16 cellular contexts compared by ENCODE assay signal in genomic region chr9:108417726-108418125, GRCh38.
A peak's percentile ranks its signal among the peaks of the same experiment; 100 is the strongest.
DNase-seq lines count a peak whose midpoint lies in the region; ATAC-seq and TF ChIP-seq lines count a peak whose summit lies in the region.
"Had no signal": no experiment of that assay in that cellular context is flagged by ENCODE, and none has a peak within 500 bp of the region (broad histone marks: within the 10 kb centered on the region; RNA-seq: fewer than 3 reads in every experiment).

No MANE protein-coding gene starts in this region.

- CTCF ChIA-PET in PC-3 (lab: Charles Lee), result interaction anchor here (1.0 kb wide), 1 partner anchor 344 kb away, joined by 3 read pairs; no protein-coding TSS in a partner anchor

- no peaks in the 10 kb centered on the region for H4K20me1 ChIP-seq in PC-3 (ENCODE audit: low read length)
- H4K20me1 ChIP-seq in osteoblast (ENCODE audit: insufficient read depth, low read length), result no peaks in the 10 kb centered on the region

- DNase-seq in PC-3 (no peak), fibroblast of mammary gland (ENCODE audit: low read depth) (peak; percentile 71), osteoblast (ENCODE audit: insufficient read length, low spot score, missing footprints) (no peak), D341Med (ENCODE audit: low spot score) (no peak), putamen (ENCODE audit: low spot score) (no peak)
- DNase-seq in activated CD8-positive, alpha-beta memory T cell treated with anti-CD3 and anti-CD28 coated beads for 24 hours, result no peak
- DNase-seq: 8988T, C1 segment of cervical spinal cord, DND-41, NCI-H1436, NCI-H2029 treated with DMSO at 0.1 percent for 48 hours, NCI-H2171 treated with DMSO at 0.1 percent for 48 hours, NCI-H446 treated with DMSO at 0.1 percent for 48 hours, SJCRH30 had no signal

- no peak for ATAC-seq in PC-3
- no peak for ATAC-seq in HG03460 (IDR thresholded peaks at IDR 0.05; ENCODE audit: unreplicated experiment)

- no peak overlapping the region for H3K9ac ChIP-seq in PC-3 (ENCODE audit: low read length)

- H3K9me3 ChIP-seq in PC-3 (ENCODE audit: low read length), result no peaks in the 10 kb centered on the region
- H3K9me3 ChIP-seq in osteoblast (ENCODE audit: low read depth, low read length), result no peaks in the 10 kb centered on the region
- H3K9me3 ChIP-seq: SJCRH30 had no signal

- TF ChIP-seq CTCF in PC-3 (conservative IDR thresholded peaks at IDR 0.05; ENCODE audit: low read depth, low read length) (no peak), fibroblast of mammary gland (conservative IDR thresholded peaks at IDR 0.05; ENCODE audit: control insufficient read depth, insufficient read depth, low read depth, low read length) (no peak), osteoblast (IDR thresholded peaks at IDR 0.05; ENCODE audit: extremely low read depth, low read depth, low read length) (no peak)

- H3K27me3 ChIP-seq in ACC112 (ENCODE audit: insufficient read depth, low read length), result no peaks in the 10 kb centered on the region
- H3K27me3 ChIP-seq in PC-3 (ENCODE audit: low read length), result no peaks in the 10 kb centered on the region
- no peaks in the 10 kb centered on the region for H3K27me3 ChIP-seq in osteoblast (ENCODE audit: insufficient read depth, low read length)
- H3K27me3 ChIP-seq: SJCRH30 had no signal

- no peaks in the 10 kb centered on the region for H3K79me2 ChIP-seq in ACC112 (ENCODE audit: control insufficient read depth, insufficient read depth, low read length, unreplicated experiment)
- no peaks in the 10 kb centered on the region for H3K79me2 ChIP-seq in PC-3 (ENCODE audit: low read length)
- H3K79me2 ChIP-seq in osteoblast (ENCODE audit: insufficient read depth, low read length), result no peaks in the 10 kb centered on the region

- POLR2A ChIA-PET in PC-3 (lab: Charles Lee; ENCODE audit: unreplicated experiment), result no interaction called here

- no TSS peak for BruUV-seq in PC-3 (replicated peaks; lab: Mats Ljungman, UMichigan)

- no peak overlapping the region for H3K4me3 ChIP-seq in ACC112 (ENCODE audit: low read depth, low read length)
- no peak overlapping the region for H3K4me3 ChIP-seq in PC-3 (ENCODE audit: low read length)
- H3K4me3 ChIP-seq in fibroblast of mammary gland (ENCODE audit: control insufficient read depth, low read depth, low read length), result no peak overlapping the region
- H3K4me3 ChIP-seq in osteoblast (ENCODE audit: insufficient read depth, low read length), result no peak overlapping the region
- H3K4me3 ChIP-seq: SJCRH30 had no signal

- intact Hi-C loops in PC-3 (cut with micrococcal nuclease), result no loop called here

- H3K36me3 ChIP-seq in ACC112 (ENCODE audit: insufficient read depth, low read length) (no peaks in the 10 kb centered on the region), PC-3 (ENCODE audit: low read depth, low read length) (no peaks in the 10 kb centered on the region), osteoblast (ENCODE audit: insufficient read depth, low read length) (no peaks in the 10 kb centered on the region)
- H3K36me3 ChIP-seq: SJCRH30 had no signal

- no peaks in the 10 kb centered on the region for H3K9me2 ChIP-seq in PC-3 (replicated peaks; ENCODE audit: low read length)

- H3K4me1 ChIP-seq in ACC112 (ENCODE audit: control insufficient read depth, insufficient read depth, low read length, unreplicated experiment) (peaks cover 31% of the 10 kb centered on the region), PC-3 (ENCODE audit: insufficient read depth, low read length) (peaks cover 5% of the 10 kb centered on the region; the same call in 1 of the 2 replicates), osteoblast (ENCODE audit: insufficient read depth, low read length) (no peaks in the 10 kb centered on the region)
- H3K4me1 ChIP-seq: SJCRH30 had no signal

- H3K4me2 ChIP-seq in PC-3 (ENCODE audit: low read length) (no peak overlapping the region), osteoblast (ENCODE audit: insufficient read depth, low read length) (no peak overlapping the region)

- H2AFZ ChIP-seq in ACC112 (ENCODE audit: low read length, unreplicated experiment) (peak overlapping the region; percentile 55), PC-3 (ENCODE audit: low read length) (no peak overlapping the region), osteoblast (ENCODE audit: low read length) (peak overlapping the region; percentile 54)

- no peaks in the 10 kb centered on the region for H3F3A ChIP-seq in PC-3 (ENCODE audit: low read length, unreplicated experiment)

- H3K27ac ChIP-seq in ACC112 (ENCODE audit: low read depth, low read length) (no peak overlapping the region), PC-3 (ENCODE audit: low read length) (peak overlapping the region; percentile 11; the same call in 1 of the 2 replicates), osteoblast (ENCODE audit: low read depth, low read length) (no peak overlapping the region)
- H3K27ac ChIP-seq: SJCRH30 had no signal
